ENCODE assay signal across 17 cellular contexts in the genomic region with DNA sequence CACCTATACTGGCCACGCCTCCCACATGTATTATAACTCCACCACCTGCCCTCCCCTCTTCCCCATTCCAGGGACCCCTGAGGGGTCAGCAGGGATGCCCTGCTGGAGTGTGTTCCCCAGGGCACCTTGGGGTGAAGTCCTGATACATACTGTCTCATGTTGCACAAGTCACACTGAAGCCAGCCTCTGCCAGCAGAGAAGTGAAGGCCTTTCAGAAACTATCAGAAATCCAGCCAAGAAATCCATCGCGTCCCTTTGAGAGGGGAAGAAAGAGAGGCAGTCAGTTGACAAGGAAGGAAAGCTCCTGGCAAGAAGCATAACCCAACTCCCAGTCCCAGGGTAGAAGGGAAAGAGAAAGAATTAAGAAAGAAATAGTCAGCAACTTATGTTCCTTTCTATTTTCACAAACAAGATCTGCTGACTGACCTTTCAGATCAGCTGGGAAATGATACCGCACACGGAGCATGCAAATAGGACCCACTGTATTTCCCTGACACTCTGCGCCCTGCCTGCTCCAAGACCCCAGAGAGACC. TPM values are rescaled to one million over a fixed set of nuclear protein-coding genes. Genes with fewer than 3 reads are reported as not detected.
DNase-seq lines count a peak whose midpoint lies in the region; ATAC-seq, FAIRE-seq and TF ChIP-seq lines count a peak whose summit lies in the region.
"Had no signal": no experiment of that assay in that cellular context is flagged by ENCODE, and none has a peak within 500 bp of the region (broad histone marks: within the 10 kb centered on the region; RNA-seq: fewer than 3 reads in every experiment).

No MANE protein-coding gene starts in this region.

- FAIRE-seq in kidney (lab: Jason Lieb, UNC), result no peak

- H3K36me3 ChIP-seq in HEK293 (ENCODE audit: control insufficient read depth in 2 of 2, insufficient read depth in 1 of 2, low read length in 2 of 2) (no peaks in the 10 kb centered on the region), kidney (ENCODE audit: control insufficient read depth in 1 of 2, insufficient read depth in 2 of 2, low read length in 2 of 2) (no peaks in the 10 kb centered on the region)

- H3K27ac Mint-ChIP-seq in activated naive CD4-positive, alpha-beta T cell treated with anti-CD3 and anti-CD28 coated beads, Interleukin-2, amount 50 U/mL, for 72 hours, result peak overlapping the region in 1 of 2 donors; percentile 76
- H3K27ac Mint-ChIP-seq: activated naive CD8-positive, alpha-beta T cell treated with anti-CD3 and anti-CD28 coated beads, Interleukin-2, amount 50 U/mL, for 24 hours had no signal

- POLR2A ChIA-PET in HEK293 (lab: Yijun Ruan, JAX), result no interaction called here

- ATAC-seq in HG03460 (IDR thresholded peaks at IDR 0.05; ENCODE audit: unreplicated experiment) (peak; percentile 9), left cardiac atrium (peak; percentile 47 to 56), GM21447 (IDR thresholded peaks at IDR 0.05; ENCODE audit: unreplicated experiment) (no peak)
- ATAC-seq in activated naive CD4-positive, alpha-beta T cell treated with anti-CD3 and anti-CD28 coated beads, Interleukin-2, amount 50 U/mL, for 72 hours, result no peak

- H3K4me1 ChIP-seq in HEK293 (ENCODE audit: control insufficient read depth, insufficient read depth, low read length) (no peaks in the 10 kb centered on the region), kidney (ENCODE audit: control insufficient read depth in 1 of 2, insufficient read depth in 1 of 2, low read depth in 1 of 2, low read length in 2 of 2) (peaks cover 3 to 4% of the 10 kb centered on the region in 2 donors)

- CTCF ChIA-PET in HEK293 (lab: Yijun Ruan, JAX), result no interaction called here

- no peak overlapping the region for H3K9ac ChIP-seq in kidney (ENCODE audit: low read length in 2 of 2)

- TF ChIP-seq CTCF in HEK293 (tag by site-specific recombination; IDR thresholded peaks at IDR 0.05) (no peak), kidney (IDR thresholded peaks at IDR 0.05; ENCODE audit: borderline replicate concordance, extremely low read depth, insufficient read depth) (no peak)

- H3K9me3 ChIP-seq in HEK293 (ENCODE audit: control insufficient read depth, insufficient read depth, low read depth, low read length) (no peaks in the 10 kb centered on the region), kidney (ENCODE audit: control insufficient read depth in 1 of 2, low read length in 2 of 2) (no peaks in the 10 kb centered on the region)

- DNase-seq in left cardiac atrium (no peak), kidney (no peak)
- no peak for DNase-seq in activated naive CD4-positive, alpha-beta T cell treated with anti-CD3 and anti-CD28 coated beads, Interleukin-2, amount 50 U/mL, for 72 hours (ENCODE audit: low spot score in 2 of 2)
- DNase-seq: activated CD4-positive, alpha-beta T cell treated with anti-CD3 and anti-CD28 coated beads for 4 hours; activated naive CD8-positive, alpha-beta T cell treated with anti-CD3 and anti-CD28 coated beads, Interleukin-2, amount 50 U/mL, for 24 hours; activated T-cell treated with anti-CD3 and anti-CD28 coated beads for 4 hours; DMS153; foreskin melanocyte; mesendoderm; NK-92 treated with Interleukin-12 subunit alpha and Interleukin-12 subunit beta, amount 100 ng/mL, for 24 hours; SHP77; stimulated activated naive CD4-positive, alpha-beta T cell had no signal

- H3K9me3 Mint-ChIP-seq in activated naive CD4-positive, alpha-beta T cell treated with anti-CD3 and anti-CD28 coated beads, Interleukin-2, amount 50 U/mL, for 72 hours, result no peaks in the 10 kb centered on the region
- H3K9me3 Mint-ChIP-seq: activated naive CD8-positive, alpha-beta T cell treated with anti-CD3 and anti-CD28 coated beads, Interleukin-2, amount 50 U/mL, for 24 hours; central memory CD8-positive, alpha-beta T cell had no signal

- no peaks in the 10 kb centered on the region for H3K36me3 Mint-ChIP-seq in activated naive CD4-positive, alpha-beta T cell treated with anti-CD3 and anti-CD28 coated beads, Interleukin-2, amount 50 U/mL, for 72 hours

- H3K4me3 ChIP-seq in HEK293 (ENCODE audit: low read depth, low read length), result no peak overlapping the region
- no peak overlapping the region for H3K4me3 ChIP-seq in kidney (ENCODE audit: low read length in 2 of 2)

- no peak overlapping the region for H3K27ac ChIP-seq in HEK293 (ENCODE audit: extremely low read depth, low read depth, low read length)
- H3K27ac ChIP-seq in temporal lobe (ENCODE audit: low read depth, low read length), result peak overlapping the region; percentile 60
- peak overlapping the region in 1 of 2 donors; percentile 10 for H3K27ac ChIP-seq in kidney (ENCODE audit: low read depth in 2 of 2, low read length in 2 of 2)

- intact Hi-C loops in left cardiac atrium (cut with DNase I) (no loop called here), kidney (cut with DNase I) (loop anchor here (10.0 kb wide), 1 partner anchor 117 kb away; the partner anchor contains the start of genes SORL1 and SORL1-AS1)

TF ChIP-seq in HEK293, 187 proteins besides CTCF, POLR2A, EP300 and RAD21:
- TF ChIP-seq ZIC2 (tag by site-specific recombination; IDR thresholded peaks at IDR 0.05) (peak; percentile 50), BCL11A (tag by site-specific recombination; IDR thresholded peaks at IDR 0.05; ENCODE audit: low read depth) (no peak), ZNF571 (tag by site-specific recombination; IDR thresholded peaks at IDR 0.05) (no peak), ZNF514 (tag by site-specific recombination; IDR thresholded peaks at IDR 0.05) (no peak)

RNA-seq across cellular contexts. Expression of gene SC5D, which starts 45.2 kb away (rescaled TPM):
- total RNA-seq in left cardiac atrium (10 to 100 TPM; 26.2 to 29.5 TPM), temporal lobe (131 TPM), kidney (26.6 TPM)
- 43.3 TPM for polyA plus RNA-seq in kidney (ENCODE audit: insufficient read depth, low read depth, low replicate concordance)
- 10 to 100 TPM; 19.5 to 37.2 TPM for total RNA-seq in activated naive CD4-positive, alpha-beta T cell treated with anti-CD3 and anti-CD28 coated beads, Interleukin-2, amount 50 U/mL, for 72 hours

Comparison
In these comparisons a context has a peak if more than half of its experiments do, and no peak if none do; other contexts are left out.
1. ATAC-seq: peak in HG03460 (single experiment) and left cardiac atrium (2 of 2); none in GM21447 (single experiment) and activated naive CD4-positive, alpha-beta T cell treated with anti-CD3 and anti-CD28 coated beads, Interleukin-2, amount 50 U/mL, for 72 hours (0 of 2).